In the genomic region with DNA sequence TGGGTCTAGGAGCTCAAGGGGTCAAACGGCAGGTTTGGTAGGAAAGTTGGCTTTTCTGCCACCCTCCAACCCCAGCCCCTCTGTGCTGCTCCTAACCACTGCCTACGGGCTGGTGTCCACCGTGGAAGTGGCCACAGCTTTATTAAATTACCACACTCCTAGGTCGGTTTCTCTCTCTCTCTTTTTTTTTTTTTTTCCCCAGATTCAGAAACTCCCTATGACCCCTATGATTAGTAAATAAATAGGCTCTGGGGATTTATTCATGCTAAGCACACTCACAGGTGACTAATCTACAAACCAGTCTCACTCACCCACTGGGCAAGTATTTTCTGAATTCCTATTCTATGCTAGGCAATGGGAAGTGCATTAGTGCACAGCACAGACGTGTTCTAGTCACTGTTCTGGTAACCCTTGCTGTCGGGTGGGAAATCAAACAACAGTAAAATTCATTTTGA, we compare ENCODE assay signal across 10 cellular contexts. TPM values are rescaled to one million over a fixed set of nuclear protein-coding genes. Genes with fewer than 3 reads are reported as not detected.
A peak's percentile ranks its signal among the peaks of the same experiment; 100 is the strongest.
DNase-seq lines count a peak whose midpoint lies in the region; TF ChIP-seq lines count a peak whose summit lies in the region.
"Had no signal": no experiment of that assay in that cellular context is flagged by ENCODE, and none has a peak within 500 bp of the region (broad histone marks: within the 10 kb centered on the region; RNA-seq: fewer than 3 reads in every experiment).

No MANE protein-coding gene starts in this region.

- no peak overlapping the region for H3K4me3 ChIP-seq in CD8-positive, alpha-beta memory T cell (ENCODE audit: low read length)
- H3K4me3 ChIP-seq in MG63 (no peak overlapping the region), colonic mucosa (no peak overlapping the region), osteoblast (ENCODE audit: insufficient read depth, low read length) (no peak overlapping the region), tibial nerve (no peak overlapping the region)
- H3K4me3 ChIP-seq: HAP-1 had no signal

- peaks cover 0 to 3% (median 2%) of the 10 kb centered on the region in 3 donors for H3K36me3 Mint-ChIP-seq in CD8-positive, alpha-beta memory T cell

- H3K27ac Mint-ChIP-seq in CD8-positive, alpha-beta memory T cell: peak overlapping the region in 6 of 8 donors; percentile 22 to 99 (median 56)

- H3K4me1 Mint-ChIP-seq in CD8-positive, alpha-beta memory T cell: peaks cover 38 to 59% (median 44%) of the 10 kb centered on the region in 3 donors

- H3K27me3 ChIP-seq in CD8-positive, alpha-beta memory T cell (ENCODE audit: insufficient read depth, low read length, poor library complexity, severe bottlenecking): no peaks in the 10 kb centered on the region
- H3K27me3 ChIP-seq in MG63: no peaks in the 10 kb centered on the region
- no peaks in the 10 kb centered on the region for H3K27me3 ChIP-seq in colonic mucosa
- H3K27me3 ChIP-seq in osteoblast (ENCODE audit: insufficient read depth, low read length): no peaks in the 10 kb centered on the region
- H3K27me3 ChIP-seq in tibial nerve: no peaks in the 10 kb centered on the region

- intact Hi-C loops in colonic mucosa (cut with DNase I): no loop called here

- no peak for TF ChIP-seq EP300 in tibial nerve (IDR thresholded peaks at IDR 0.05)

- H3K9me3 Mint-ChIP-seq in CD8-positive, alpha-beta memory T cell: no peaks in the 10 kb centered on the region

- no peak overlapping the region for H3K27ac ChIP-seq in CD8-positive, alpha-beta memory T cell (ENCODE audit: low read depth, low read length)
- H3K27ac ChIP-seq in colonic mucosa: peak overlapping the region; percentile 87
- peak overlapping the region; percentile 70 for H3K27ac ChIP-seq in osteoblast (ENCODE audit: low read depth, low read length)
- H3K27ac ChIP-seq in tibial nerve: no peak overlapping the region

- CTCF ChIA-PET in CD8-positive, alpha-beta memory T cell (lab: Charles Lee): interaction anchor here (1.4 to 5.7 kb wide), 6 partner anchors 8 to 408 kb away, joined by 3 to 48 read pairs (median 5); a partner anchor contains a TSS

- no peaks in the 10 kb centered on the region for H3K36me3 ChIP-seq in CD8-positive, alpha-beta memory T cell (ENCODE audit: insufficient read depth, low read length)
- H3K36me3 ChIP-seq in MG63 (no peaks in the 10 kb centered on the region), colonic mucosa (no peaks in the 10 kb centered on the region), osteoblast (ENCODE audit: insufficient read depth, low read length) (no peaks in the 10 kb centered on the region), tibial nerve (no peaks in the 10 kb centered on the region)
- H3K36me3 ChIP-seq: HAP-1 had no signal

- 63 to 72% methylated on average over 6 of the region's 6 CpGs for WGBS in tibial nerve, 2 donors

- POLR2A ChIA-PET in CD8-positive, alpha-beta memory T cell (lab: Charles Lee): no interaction called here

- DNase-seq in CD8-positive, alpha-beta memory T cell: no peak
- DNase-seq in MG63: peak; percentile 53
- no peak for DNase-seq in colonic mucosa
- peak; percentile 72 for DNase-seq in osteoblast (ENCODE audit: insufficient read length, low spot score, missing footprints)
- DNase-seq in tibial nerve (ENCODE audit: low spot score in 2 of 2): no peak
- DNase-seq in D341Med (ENCODE audit: low spot score): no peak
- DNase-seq in foreskin melanocyte: no peak
- no peak for DNase-seq in NCI-H1436 treated with DMSO at 0.1 percent for 48 hours (lab: John Stamatoyannopoulos, UW)
- DNase-seq: activated T-cell treated with anti-CD3 and anti-CD28 coated beads, Interleukin-2, amount 50 U/mL, for 1 hour had no signal

- no peaks in the 10 kb centered on the region for H3K9me3 ChIP-seq in CD8-positive, alpha-beta memory T cell (ENCODE audit: low read length)
- H3K9me3 ChIP-seq in MG63: no peaks in the 10 kb centered on the region
- H3K9me3 ChIP-seq in colonic mucosa: no peaks in the 10 kb centered on the region
- no peaks in the 10 kb centered on the region for H3K9me3 ChIP-seq in osteoblast (ENCODE audit: low read depth, low read length)
- H3K9me3 ChIP-seq in tibial nerve: no peaks in the 10 kb centered on the region

- H3K9ac ChIP-seq in colonic mucosa (ENCODE audit: low read depth in 2 of 2, low read length in 2 of 2): no peak overlapping the region

- H3K27me3 Mint-ChIP-seq in CD8-positive, alpha-beta memory T cell: no peaks in the 10 kb centered on the region

- peaks cover 35% of the 10 kb centered on the region for H3K4me1 ChIP-seq in CD8-positive, alpha-beta memory T cell (ENCODE audit: insufficient read depth, low read length)
- H3K4me1 ChIP-seq in colonic mucosa: peaks cover 8% of the 10 kb centered on the region
- peaks cover 34% of the 10 kb centered on the region for H3K4me1 ChIP-seq in osteoblast (ENCODE audit: insufficient read depth, low read length)
- H3K4me1 ChIP-seq in tibial nerve: peaks cover 0 to 29% (median 15%) of the 10 kb centered on the region in 4 donors
- H3K4me1 ChIP-seq: HAP-1 had no signal

- H2AFZ ChIP-seq in osteoblast (ENCODE audit: low read length): no peak overlapping the region

- H3K79me2 ChIP-seq in osteoblast (ENCODE audit: insufficient read depth, low read length): no peaks in the 10 kb centered on the region

- H3K4me3 Mint-ChIP-seq in CD8-positive, alpha-beta memory T cell: peak overlapping the region in 1 of 7 donors; percentile 48

- no peak for TF ChIP-seq CTCF in colonic mucosa (IDR thresholded peaks at IDR 0.05)
- TF ChIP-seq CTCF in osteoblast (IDR thresholded peaks at IDR 0.05; ENCODE audit: extremely low read depth, low read depth, low read length): no peak
- no peak for TF ChIP-seq CTCF in tibial nerve (IDR thresholded peaks at IDR 0.05)

- no peaks in the 10 kb centered on the region for H4K20me1 ChIP-seq in osteoblast (ENCODE audit: insufficient read depth, low read length)

- H3K4me2 ChIP-seq in osteoblast (ENCODE audit: insufficient read depth, low read length): peak overlapping the region; percentile 70

- no peak for TF ChIP-seq POLR2A in tibial nerve (IDR thresholded peaks at IDR 0.05)

RNA-seq across cellular contexts. Expression of a gene that starts 8.7 kb away (rescaled TPM):
- total RNA-seq in CD8-positive, alpha-beta memory T cell: 100 to 1,000 TPM; 105 to 106 TPM
- 64.5 TPM for polyA plus RNA-seq in CD8-positive, alpha-beta memory T cell
- total RNA-seq in MG63 (2014; rRNA removed; shearing (Covaris generic); ENCODE audit: low replicate concordance): 105 and 122 TPM in 2 replicates
- total RNA-seq in colonic mucosa: 10 to 100 TPM; 36.1 to 45.0 TPM
- total RNA-seq in osteoblast: 60.8 and 63.6 TPM in 2 replicates
- total RNA-seq in tibial nerve: 10 to 100 TPM; 39.4 to 50.0 (median 47.8) TPM

RNA-seq across cellular contexts. Expression of a gene that starts 19.0 kb away (rescaled TPM):
- 1 to 10 TPM; 2.7 TPM for total RNA-seq in CD8-positive, alpha-beta memory T cell
- 0.68 TPM for polyA plus RNA-seq in CD8-positive, alpha-beta memory T cell
- total RNA-seq in MG63 (2014; rRNA removed; shearing (Covaris generic); ENCODE audit: low replicate concordance): 21.4 and 27.1 TPM in 2 replicates
- total RNA-seq in colonic mucosa: 1 to 10 TPM; 2.6 to 5.4 TPM
- 3.2 and 3.3 TPM in 2 replicates for total RNA-seq in osteoblast
- 100 to 1,000 TPM in 1 of 4 donors, 10 to 100 TPM in 3; 43.7 to 138 (median 83.9) TPM for total RNA-seq in tibial nerve

Comparison
In these comparisons a context has a peak if more than half of its experiments do, and no peak if none do; other contexts are left out.
1. DNase-seq: peak in MG63 (single experiment) and osteoblast (single experiment); none in CD8-positive, alpha-beta memory T cell (0 of 5), colonic mucosa (single experiment), tibial nerve (0 of 2), D341Med (single experiment), foreskin melanocyte (single experiment) and NCI-H1436 treated with DMSO at 0.1 percent for 48 hours (single experiment).
2. H3K27ac ChIP-seq: peak in colonic mucosa (single experiment) and osteoblast (single experiment); none in CD8-positive, alpha-beta memory T cell (single experiment) and tibial nerve (0 of 4).